13 cellular contexts compared by ENCODE assay signal in genomic region chr15:100764778-100765457, GRCh38.
DNase-seq lines count a peak whose midpoint lies in the region; ATAC-seq and TF ChIP-seq lines count a peak whose summit lies in the region.
"Had no signal": no experiment of that assay in that cellular context is flagged by ENCODE, and none has a peak within 500 bp of the region (broad histone marks: within the 10 kb centered on the region; RNA-seq: fewer than 3 reads in every experiment).

No MANE protein-coding gene starts in this region.

- no peaks in the 10 kb centered on the region for H3K9me3 Mint-ChIP-seq in activated CD4-positive, alpha-beta T cell treated with anti-CD3 and anti-CD28 coated beads, Interleukin-2, amount 10 ng/mL, durations not matched to agents 24 days and 14 days
- H3K9me3 Mint-ChIP-seq in naive thymus-derived CD8-positive, alpha-beta T cell, result no peaks in the 10 kb centered on the region
- H3K9me3 Mint-ChIP-seq: natural killer cell had no signal

- no peak overlapping the region for H3K27ac ChIP-seq in upper lobe of left lung

- ATAC-seq in upper lobe of left lung (ENCODE audit: low FRiP score in 2 of 2), result peak; percentile 41 to 51
- ATAC-seq in naive thymus-derived CD8-positive, alpha-beta T cell, result no peak
- no peak for ATAC-seq in HG03196 (IDR thresholded peaks at IDR 0.05; ENCODE audit: unreplicated experiment)

- H3K36me3 Mint-ChIP-seq in activated CD4-positive, alpha-beta T cell treated with anti-CD3 and anti-CD28 coated beads, Interleukin-2, amount 10 ng/mL, durations not matched to agents 24 days and 14 days (ENCODE audit: low read depth), result no peaks in the 10 kb centered on the region
- H3K36me3 Mint-ChIP-seq in naive thymus-derived CD8-positive, alpha-beta T cell, result no peaks in the 10 kb centered on the region
- H3K36me3 Mint-ChIP-seq: natural killer cell had no signal

- peaks cover 0 to 2% (median 0%) of the 10 kb centered on the region in 4 donors for H3K4me1 ChIP-seq in upper lobe of left lung

- POLR2A ChIA-PET in naive thymus-derived CD8-positive, alpha-beta T cell (lab: Charles Lee), result no interaction called here

- H3K27ac Mint-ChIP-seq in activated CD4-positive, alpha-beta T cell treated with anti-CD3 and anti-CD28 coated beads, Interleukin-2, amount 10 ng/mL, durations not matched to agents 24 days and 14 days, result no peak overlapping the region
- H3K27ac Mint-ChIP-seq in naive thymus-derived CD8-positive, alpha-beta T cell, result peak overlapping the region in 1 of 10 donors; percentile 15
- H3K27ac Mint-ChIP-seq: natural killer cell had no signal

- H3K4me3 ChIP-seq in fibroblast of villous mesenchyme (ENCODE audit: low read depth, low read length) (no peak overlapping the region), upper lobe of left lung (no peak overlapping the region)

- H3K9me3 ChIP-seq in upper lobe of left lung, result no peaks in the 10 kb centered on the region

- intact Hi-C loops in activated CD4-positive, alpha-beta T cell treated with anti-CD3 and anti-CD28 coated beads, Interleukin-2, amount 10 ng/mL, durations not matched to agents 24 days and 14 days (cut with micrococcal nuclease), result no loop called here

- TF ChIP-seq CTCF in fibroblast of villous mesenchyme (IDR thresholded peaks at IDR 0.05; ENCODE audit: insufficient read depth, low read depth, low read length) (no peak), upper lobe of left lung (IDR thresholded peaks at IDR 0.05) (no peak)

- WGBS in upper lobe of left lung, 2 donors, result 47 to 74% methylated on average over 8 to 9 of the region's 9 CpGs

- H3K36me3 ChIP-seq in upper lobe of left lung, result no peaks in the 10 kb centered on the region

- no peaks in the 10 kb centered on the region for H3K4me1 Mint-ChIP-seq in activated CD4-positive, alpha-beta T cell treated with anti-CD3 and anti-CD28 coated beads, Interleukin-2, amount 10 ng/mL, durations not matched to agents 24 days and 14 days
- H3K4me1 Mint-ChIP-seq in naive thymus-derived CD8-positive, alpha-beta T cell, result peaks cover under 1 to 6% (median 3%) of the 10 kb centered on the region in 4 donors
- H3K4me1 Mint-ChIP-seq: natural killer cell had no signal

- no peaks in the 10 kb centered on the region for H3K27me3 ChIP-seq in upper lobe of left lung

- DNase-seq in activated CD4-positive, alpha-beta T cell treated with anti-CD3 and anti-CD28 coated beads, Interleukin-2, amount 10 ng/mL, durations not matched to agents 24 days and 14 days, result peak; percentile 45
- DNase-seq in activated CD4-positive, alpha-beta T cell treated with anti-CD3 and anti-CD28 coated beads for 48 hours, result no peak
- peak; percentile 96 for DNase-seq in RPMI7951 (ENCODE audit: low read depth)
- peak; percentile 49 for DNase-seq in fibroblast of villous mesenchyme (ENCODE audit: low read depth)
- DNase-seq in upper lobe of left lung, result peak in 1 of 2 donors; percentile 47
- no peak for DNase-seq in putamen (ENCODE audit: low spot score)
- no peak for DNase-seq in naive thymus-derived CD8-positive, alpha-beta T cell
- DNase-seq: central memory CD4-positive, alpha-beta T cell; hypothalamus; natural killer cell; NCI-H524; stimulated activated CD4-positive, alpha-beta T cell treated with anti-CD3 and anti-CD28 coated beads, Interleukin-4, amount 100 ng/mL, for 1 hour had no signal

- no peak for TF ChIP-seq EP300 in upper lobe of left lung (IDR thresholded peaks at IDR 0.05)

- H3K27me3 Mint-ChIP-seq in activated CD4-positive, alpha-beta T cell treated with anti-CD3 and anti-CD28 coated beads, Interleukin-2, amount 10 ng/mL, durations not matched to agents 24 days and 14 days, result peaks cover 4% of the 10 kb centered on the region
- peaks cover 7 to 33% (median 19%) of the 10 kb centered on the region in 5 donors for H3K27me3 Mint-ChIP-seq in naive thymus-derived CD8-positive, alpha-beta T cell

- TF ChIP-seq POLR2A in upper lobe of left lung (IDR thresholded peaks at IDR 0.05), result no peak

- H3K4me3 Mint-ChIP-seq in activated CD4-positive, alpha-beta T cell treated with anti-CD3 and anti-CD28 coated beads, Interleukin-2, amount 10 ng/mL, durations not matched to agents 24 days and 14 days, result no peak overlapping the region
- H3K4me3 Mint-ChIP-seq in naive thymus-derived CD8-positive, alpha-beta T cell, result no peak overlapping the region
- H3K4me3 Mint-ChIP-seq: natural killer cell had no signal

Comparison
In these comparisons a context has a peak if more than half of its experiments do, and no peak if none do; other contexts are left out.
1. DNase-seq: peak in activated CD4-positive, alpha-beta T cell treated with anti-CD3 and anti-CD28 coated beads, Interleukin-2, amount 10 ng/mL, durations not matched to agents 24 days and 14 days (single experiment), RPMI7951 (single experiment) and fibroblast of villous mesenchyme (single experiment); none in activated CD4-positive, alpha-beta T cell treated with anti-CD3 and anti-CD28 coated beads for 48 hours (single experiment), putamen (single experiment) and naive thymus-derived CD8-positive, alpha-beta T cell (0 of 10).
2. ATAC-seq: peak in upper lobe of left lung (2 of 2); none in naive thymus-derived CD8-positive, alpha-beta T cell (0 of 2) and HG03196 (single experiment).